In the genomic region with DNA sequence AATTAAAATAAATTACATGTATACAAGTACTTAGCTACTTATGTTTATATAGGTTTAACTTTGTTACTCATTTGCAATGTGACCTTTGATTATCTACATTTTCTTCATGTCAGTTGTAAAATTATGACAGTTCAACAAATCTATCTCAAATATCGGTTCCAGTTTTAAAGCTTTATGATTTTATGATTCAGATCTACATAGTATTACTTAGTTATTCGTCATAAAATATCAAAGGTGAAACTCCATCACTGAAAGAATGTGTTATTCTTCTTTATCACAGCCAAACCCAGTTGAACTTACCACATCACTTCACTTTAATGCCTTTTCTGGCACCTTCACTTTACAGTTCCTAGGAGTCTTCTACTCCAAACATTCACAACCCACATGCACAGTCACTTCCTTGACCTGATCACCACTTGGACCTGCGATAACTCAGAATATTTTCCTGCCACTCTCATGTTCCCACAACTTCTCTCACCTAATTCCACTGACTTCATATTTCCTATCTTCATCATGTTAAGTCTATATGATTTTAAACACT, we compare ENCODE assay signal across 16 cellular contexts. TPM values are rescaled to one million over a fixed set of nuclear protein-coding genes. Genes with fewer than 3 reads are reported as not detected.
DNase-seq lines count a peak whose midpoint lies in the region; ATAC-seq and TF ChIP-seq lines count a peak whose summit lies in the region.
"Had no signal": no experiment of that assay in that cellular context is flagged by ENCODE, and none has a peak within 500 bp of the region (broad histone marks: within the 10 kb centered on the region; RNA-seq: fewer than 3 reads in every experiment).

No MANE protein-coding gene starts in this region.

- no TSS peak for BruUV-seq in OCI-LY7 (replicated peaks; lab: Mats Ljungman, UMichigan)

- H3K9ac ChIP-seq in mucosa of rectum (ENCODE audit: low read depth in 1 of 2, low read length in 2 of 2), result no peak overlapping the region
- H3K9ac ChIP-seq: BLaER1 had no signal

- no peaks in the 10 kb centered on the region for H3K27me3 ChIP-seq in mucosa of rectum (ENCODE audit: control insufficient read depth in 2 of 2, insufficient read depth in 2 of 2, low read length in 2 of 2)
- H3K27me3 ChIP-seq: BLaER1 had no signal

- H3K79me2 ChIP-seq in OCI-LY7 (ENCODE audit: insufficient read depth, low read depth, low read length), result no peaks in the 10 kb centered on the region

- H3K36me3 ChIP-seq in mucosa of rectum (ENCODE audit: control insufficient read depth in 2 of 2, insufficient read depth in 2 of 2, low read length in 2 of 2) (peaks cover 0 to 3% of the 10 kb centered on the region in 2 donors), OCI-LY7 (ENCODE audit: insufficient read depth, low read length) (no peaks in the 10 kb centered on the region)
- H3K36me3 ChIP-seq: BLaER1 had no signal

- ATAC-seq in HG02870 (IDR thresholded peaks at IDR 0.05; ENCODE audit: unreplicated experiment), result no peak
- ATAC-seq: GM23338 had no signal

- no peaks in the 10 kb centered on the region for H4K20me1 ChIP-seq in OCI-LY7 (ENCODE audit: insufficient read depth, low read length)
- H4K20me1 ChIP-seq: BLaER1 had no signal

- H3K4me3 ChIP-seq in mucosa of rectum (ENCODE audit: low read length in 2 of 2) (peak overlapping the region in 1 of 2 donors; percentile 1), OCI-LY7 (ENCODE audit: low read depth, low read length, poor library complexity, severe bottlenecking) (no peak overlapping the region)
- H3K4me3 ChIP-seq: BLaER1, GM23338 had no signal

- H2AFZ ChIP-seq in OCI-LY7 (ENCODE audit: low read length), result no peak overlapping the region
- H2AFZ ChIP-seq: GM23338 had no signal

- H3K4me1 ChIP-seq in mucosa of rectum (ENCODE audit: control insufficient read depth in 2 of 2, insufficient read depth in 2 of 2, low read length in 2 of 2) (peaks cover 2 to 12% of the 10 kb centered on the region in 2 donors), OCI-LY7 (ENCODE audit: insufficient read depth, low read length, poor library complexity, severe bottlenecking) (no peaks in the 10 kb centered on the region)
- H3K4me1 ChIP-seq: BLaER1 had no signal

- TF ChIP-seq CTCF in OCI-LY7 (conservative IDR thresholded peaks at IDR 0.05; ENCODE audit: low read length), result no peak

- peak; percentile 47 for DNase-seq in LoVo (ENCODE audit: low spot score)
- DNase-seq in dedifferentiated amniotic fluid mesenchymal stem cell (ENCODE audit: extremely low spot score), result peak; percentile 13
- DNase-seq in NOMO-1 treated with dmso at 0.1 percent for 144 hours (lab: John Stamatoyannopoulos, UW; ENCODE audit: unreplicated experiment), result no peak
- no peak for DNase-seq in posterior cingulate gyrus
- no peak for DNase-seq in OCI-LY7 (ENCODE audit: low spot score)
- DNase-seq: 8988T; CD4-positive, alpha-beta memory T cell; DMS153; DMS79 treated with DMSO at 0.1 percent for 48 hours; GF-D8; HCEC 1CT had no signal

- H3K9me2 ChIP-seq in OCI-LY7 (ENCODE audit: insufficient read depth, low read length), result no peaks in the 10 kb centered on the region

- no peak overlapping the region for H3K4me2 ChIP-seq in OCI-LY7 (ENCODE audit: low read length)
- H3K4me2 ChIP-seq: BLaER1, GM23338 had no signal

- H3K9me3 ChIP-seq in mucosa of rectum (ENCODE audit: control insufficient read depth in 2 of 2, low read length in 2 of 2), result no peaks in the 10 kb centered on the region
- no peaks in the 10 kb centered on the region for H3K9me3 ChIP-seq in OCI-LY7 (ENCODE audit: low read length)
- H3K9me3 ChIP-seq: BLaER1 had no signal

- intact Hi-C loops in posterior cingulate gyrus (cut with DNase I), result no loop called here
- intact Hi-C loops in OCI-LY7 (cut with micrococcal nuclease; ENCODE audit: unreplicated experiment), result no loop called here

- CTCF ChIA-PET in OCI-LY7 (lab: Charles Lee; ENCODE audit: unreplicated experiment), result no interaction called here

- POLR2A ChIA-PET in OCI-LY7 (lab: Charles Lee), result no interaction called here

- H3K27ac ChIP-seq in mucosa of rectum (ENCODE audit: low read depth in 2 of 2, low read length in 2 of 2) (peak overlapping the region; percentile 20 to 23), OCI-LY7 (ENCODE audit: low read depth, low read length, poor library complexity, severe bottlenecking) (no peak overlapping the region)
- H3K27ac ChIP-seq: BLaER1, HL-60 had no signal

RNA-seq across cellular contexts. Expression of a gene that starts 47.2 kb away (rescaled TPM):
- not detected in 2 replicates for total RNA-seq in OCI-LY7 (2014; rRNA removed; shearing (Covaris generic))
- total RNA-seq in OCI-LY7 (2022), result not detected in 2 replicates
- total RNA-seq: CD4-positive, alpha-beta memory T cell had no signal

Comparison
In these comparisons a context has a peak if more than half of its experiments do, and no peak if none do; other contexts are left out.
1. DNase-seq: peak in LoVo (single experiment) and dedifferentiated amniotic fluid mesenchymal stem cell (single experiment); none in NOMO-1 treated with dmso at 0.1 percent for 144 hours (single experiment), posterior cingulate gyrus (0 of 10) and OCI-LY7 (single experiment).